In the genomic region with DNA sequence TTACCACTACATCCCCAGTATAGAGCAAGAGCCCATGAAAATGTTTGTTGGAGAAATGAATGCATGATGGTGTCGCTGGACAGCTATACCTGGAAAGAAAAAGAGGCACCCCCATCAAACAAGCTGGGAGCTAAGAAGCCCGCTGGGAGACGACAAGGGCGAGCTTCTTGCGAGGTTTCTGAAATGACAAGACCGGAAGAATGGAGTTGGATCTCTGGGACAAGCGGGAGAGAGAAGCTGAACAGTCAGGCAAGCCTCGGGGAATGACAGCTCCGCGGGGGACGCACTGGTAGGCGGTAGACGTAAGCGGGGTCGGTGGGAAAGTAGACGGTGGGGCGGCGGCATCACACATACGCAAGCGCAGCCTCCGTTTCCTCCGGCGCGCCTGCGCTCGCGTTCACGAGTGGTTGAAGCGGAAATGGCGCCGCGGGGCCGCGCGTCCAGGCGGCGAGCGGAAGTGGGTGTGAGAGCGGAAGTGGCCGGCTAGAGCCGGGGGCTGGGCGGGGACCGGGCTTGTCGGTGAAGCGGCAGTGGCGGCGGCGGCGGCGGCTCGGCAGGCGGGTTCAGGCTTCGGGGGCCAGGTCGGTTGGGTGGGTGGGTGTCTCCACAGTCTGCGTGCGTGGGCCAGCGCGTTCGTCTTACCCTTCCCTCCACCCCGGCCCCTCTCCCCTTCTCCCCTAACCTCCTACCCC, we compare ENCODE assay signal across 8 cellular contexts. TPM values are rescaled to one million over a fixed set of nuclear protein-coding genes. Genes with fewer than 3 reads are reported as not detected.
A peak's percentile ranks its signal among the peaks of the same experiment; 100 is the strongest.
DNase-seq lines count a peak whose midpoint lies in the region; ATAC-seq, FAIRE-seq and TF ChIP-seq lines count a peak whose summit lies in the region.

A gene (plus strand): TSS at position 516 of the 692 bp plus-strand sequence. CDS start 282 bp downstream, outside the sequence.

- H3K9me3 Mint-ChIP-seq in mesothelial cell of epicardium: no peaks in the 10 kb centered on the region

- H2AFZ ChIP-seq in OCI-LY7 (ENCODE audit: low read length) (peak within 1 kb of the TSS; percentile 90), endothelial cell of umbilical vein (ENCODE audit: low read depth, low read length) (peak within 1 kb of the TSS; percentile 86)

- FAIRE-seq in endothelial cell of umbilical vein (lab: Jason Lieb, UNC): peak; percentile 78

- H4K20me1 ChIP-seq in OCI-LY7 (ENCODE audit: insufficient read depth, low read length) (peaks cover 20% of the 10 kb centered on the region; the same call in 1 of the 2 replicates), endothelial cell of umbilical vein (replicated peaks; ENCODE audit: control insufficient read depth, extremely low read depth, insufficient read depth, low read length) (peaks cover 6% of the 10 kb centered on the region)

- peaks cover 0 to under 1% of the 10 kb centered on the region in 2 experiments for H3K27me3 ChIP-seq in endothelial cell of umbilical vein (ENCODE audit: control insufficient read depth in 2 of 2, insufficient read depth in 2 of 2, low read length in 2 of 2)

- intact Hi-C loops in OCI-LY7 (cut with micrococcal nuclease; ENCODE audit: unreplicated experiment): loop anchor here (5.0 kb wide), 1 partner anchor 350 kb away; a partner anchor contains a TSS
- intact Hi-C loops in endothelial cell of umbilical vein (cut with micrococcal nuclease): loop anchor here (1.0 kb wide), 2 partner anchors 31 to 53 kb away; a partner anchor contains a TSS

- H3K4me2 ChIP-seq in OCI-LY7 (ENCODE audit: low read length) (peak within 1 kb of the TSS; percentile 91), endothelial cell of umbilical vein (ENCODE audit: insufficient read depth, low read length) (peak within 1 kb of the TSS; percentile 95)

- no peaks in the 10 kb centered on the region for H3K9me3 ChIP-seq in OCI-LY7 (ENCODE audit: low read length)
- H3K9me3 ChIP-seq in endothelial cell of umbilical vein (replicated peaks; ENCODE audit: control insufficient read depth, insufficient read depth, low read length): no peaks in the 10 kb centered on the region

- H3K36me3 ChIP-seq in OCI-LY7 (ENCODE audit: insufficient read depth, low read length) (peaks cover 32% of the 10 kb centered on the region), endothelial cell of umbilical vein (ENCODE audit: control insufficient read depth in 2 of 2, extremely low read depth in 1 of 2, insufficient read depth in 2 of 2, low read length in 2 of 2) (peaks cover 0 to 8% of the 10 kb centered on the region in 2 experiments)

- peaks cover 41% of the 10 kb centered on the region for H3K4me1 Mint-ChIP-seq in mesothelial cell of epicardium

- CTCF ChIA-PET in OCI-LY7 (lab: Charles Lee; ENCODE audit: unreplicated experiment) (interaction anchor here (1.4 kb wide), 1 partner anchor 40 kb away, joined by 5 read pairs; no protein-coding TSS in a partner anchor), endothelial cell of umbilical vein (lab: Charles Lee) (interaction anchor here (0.7 to 1.1 kb wide), 4 partner anchors 12 to 179 kb away, joined by 3 to 4 read pairs (median 3); no protein-coding TSS in a partner anchor)

- H3K9me1 ChIP-seq in endothelial cell of umbilical vein (replicated peaks; ENCODE audit: control insufficient read depth, extremely low read depth, insufficient read depth, low read length): no peaks in the 10 kb centered on the region

- peak within 1 kb of the TSS; percentile 90 for H3K4me3 ChIP-seq in OCI-LY7 (ENCODE audit: low read depth, low read length, poor library complexity, severe bottlenecking)
- peak within 1 kb of the TSS; percentile 81 to 96 (median 88) for H3K4me3 ChIP-seq in endothelial cell of umbilical vein (replicated peaks in 1 of 3; ENCODE audit: insufficient read depth in 1 of 3, low read depth in 1 of 3, low read length in 3 of 3)

- no peak for TF ChIP-seq CTCF in OCI-LY7 (conservative IDR thresholded peaks at IDR 0.05; ENCODE audit: low read length)
- no peak for TF ChIP-seq CTCF in endothelial cell of umbilical vein (IDR thresholded peaks at IDR 0.05; ENCODE audit: extremely low read depth in 1 of 2, insufficient read depth in 1 of 2, low read depth in 1 of 2, low read length in 2 of 2)
- TF ChIP-seq CTCF in mesothelial cell of epicardium (IDR thresholded peaks at IDR 0.05; ENCODE audit: unreplicated experiment): no peak

- H3K27ac ChIP-seq in OCI-LY7 (ENCODE audit: low read depth, low read length, poor library complexity, severe bottlenecking) (peak within 1 kb of the TSS; percentile 92), endothelial cell of umbilical vein (ENCODE audit: insufficient read depth, low read depth, low read length) (peak within 1 kb of the TSS; percentile 70)

- no TSS peak for BruUV-seq in OCI-LY7 (replicated peaks; lab: Mats Ljungman, UMichigan)
- BruUV-seq in endothelial cell of umbilical vein (replicated peaks; lab: Mats Ljungman, UMichigan): TSS peak; percentile 88

- POLR2A ChIA-PET in OCI-LY7 (lab: Charles Lee): interaction anchor here (0.8 to 8.8 kb wide), 4 partner anchors 11 to 314 kb away, joined by 3 to 143 read pairs (median 5); a partner anchor contains a TSS
- POLR2A ChIA-PET in endothelial cell of umbilical vein (lab: Charles Lee): interaction anchor here (0.5 to 1.6 kb wide), 3 partner anchors 9 to 53 kb away, joined by 3 read pairs; a partner anchor contains a TSS

- H3K27ac Mint-ChIP-seq in mesothelial cell of epicardium: peak within 1 kb of the TSS; percentile 94

- peak; percentile 89 for TF ChIP-seq POLR2A in endothelial cell of umbilical vein (IDR thresholded peaks at IDR 0.05; ENCODE audit: low read depth, low read length)

- peaks cover 5% of the 10 kb centered on the region for H3K27me3 Mint-ChIP-seq in mesothelial cell of epicardium (ENCODE audit: low read depth)

- dilution Hi-C loops in endothelial cell of umbilical vein (cut with MboI; ENCODE audit: extremely low pct_ligation_motif_present, low sequenced_read_pairs): no loop called here

- ATAC-seq in GM21515 (IDR thresholded peaks at IDR 0.05; ENCODE audit: unreplicated experiment): peak; percentile 69

- peak within 1 kb of the TSS; percentile 78 for H3K9ac ChIP-seq in endothelial cell of umbilical vein (replicated peaks; ENCODE audit: extremely low read depth, insufficient read depth, low read length)

- DNase-seq in D341Med (ENCODE audit: low spot score): peak; percentile 96
- DNase-seq in HuH-7 (ENCODE audit: low spot score): peak; percentile 89
- DNase-seq in OCI-LY7 (ENCODE audit: low spot score): peak; percentile 97
- DNase-seq in activated T-cell treated with anti-CD3 and anti-CD28 coated beads for 1 hour (ENCODE audit: low read depth): peak; percentile 93
- peak; percentile 97 for DNase-seq in endothelial cell of umbilical vein (ENCODE audit: low read depth, low spot score)
- peak; percentile 87 to 93 for DNase-seq in mesothelial cell of epicardium (ENCODE audit: low spot score in 2 of 2, unreplicated experiment in 2 of 2)
- peak; percentile 86 to 94 for DNase-seq in stimulated activated CD8-positive, alpha-beta memory T cell treated with anti-CD3 and anti-CD28 coated beads, Interleukin-15, amount 100 ng/mL, for 4 hours (ENCODE audit: low read depth in 2 of 2)

- H3K4me3 Mint-ChIP-seq in mesothelial cell of epicardium: peak within 1 kb of the TSS; percentile 86

- H3K79me2 ChIP-seq in OCI-LY7 (ENCODE audit: insufficient read depth, low read depth, low read length) (peaks cover 51% of the 10 kb centered on the region), endothelial cell of umbilical vein (ENCODE audit: control insufficient read depth, insufficient read depth, low read length) (peaks cover 47% of the 10 kb centered on the region)

- H3K4me1 ChIP-seq in OCI-LY7 (ENCODE audit: insufficient read depth, low read length, poor library complexity, severe bottlenecking) (peaks cover 32% of the 10 kb centered on the region), endothelial cell of umbilical vein (ENCODE audit: control insufficient read depth, extremely low read depth, insufficient read depth, low read length) (peaks cover 32% of the 10 kb centered on the region)

- no peaks in the 10 kb centered on the region for H3K36me3 Mint-ChIP-seq in mesothelial cell of epicardium

- H3K9me2 ChIP-seq in OCI-LY7 (ENCODE audit: insufficient read depth, low read length): no peaks in the 10 kb centered on the region

TF ChIP-seq in endothelial cell of umbilical vein, 7 proteins besides CTCF, POLR2A, EP300 and RAD21:
- TF ChIP-seq EZH2 (IDR thresholded peaks at IDR 0.05; ENCODE audit: borderline replicate concordance, low read depth, low read length, severe bottlenecking): no peak
- no peak for TF ChIP-seq FOS (IDR thresholded peaks at IDR 0.05; ENCODE audit: borderline replicate concordance, insufficient read depth, low read length)
- TF ChIP-seq, protein P1, sequence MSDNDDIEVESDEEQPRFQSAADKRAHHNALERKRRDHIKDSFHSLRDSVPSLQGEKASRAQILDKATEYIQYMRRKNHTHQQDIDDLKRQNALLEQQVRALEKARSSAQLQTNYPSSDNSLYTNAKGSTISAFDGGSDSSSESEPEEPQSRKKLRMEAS (IDR thresholded peaks at IDR 0.05; ENCODE audit: insufficient read depth, insufficient read length): peak; percentile 25
- no peak for TF ChIP-seq JUN (IDR thresholded peaks at IDR 0.05; ENCODE audit: borderline replicate concordance, insufficient read depth, insufficient read length, low read depth)
- TF ChIP-seq MYC (IDR thresholded peaks at IDR 0.05; ENCODE audit: low read depth, low read length): no peak
- TF ChIP-seq POLR2AphosphoS5 (IDR thresholded peaks at IDR 0.05; ENCODE audit: insufficient read depth, low read depth, low read length): peak; percentile 98
- TF ChIP-seq GATA2 (IDR thresholded peaks at IDR 0.05; ENCODE audit: insufficient read depth, insufficient read length, low read depth, low read length): no peak

RNA-seq across cellular contexts. Expression of the gene that starts here (rescaled TPM):
- 257 and 264 TPM in 2 replicates for total RNA-seq in OCI-LY7 (2014; rRNA removed; shearing (Covaris generic))
- total RNA-seq in OCI-LY7 (2022) (512 and 545 TPM in 2 replicates), endothelial cell of umbilical vein (455 and 483 TPM in 2 replicates), mesothelial cell of epicardium (274 to 279 TPM (median 276 TPM) in 3 replicates)
- 417 and 433 TPM in 2 replicates for polyA plus RNA-seq in endothelial cell of umbilical vein
- 499 and 555 TPM in 2 replicates for polyA plus RNA-seq in endothelial cell of umbilical vein (2011; cell fraction: cytosol; rRNA removed)
- 278 and 328 TPM in 2 replicates for polyA plus RNA-seq in endothelial cell of umbilical vein (2011; cell fraction: nucleus; rRNA removed)
- polyA plus RNA-seq in endothelial cell of umbilical vein (2012): 474 and 501 TPM in 2 replicates
- 393 and 414 TPM in 2 replicates for polyA minus RNA-seq in endothelial cell of umbilical vein
- 95.7 TPM for polyA minus RNA-seq in endothelial cell of umbilical vein (2011; cell fraction: cytosol; rRNA and poly(A)+ RNA removed)
- 178 and 226 TPM in 2 replicates for polyA minus RNA-seq in endothelial cell of umbilical vein (2011; cell fraction: nucleus; rRNA and poly(A)+ RNA removed)

Comparison
In these comparisons a context has a peak if more than half of its experiments do, and no peak if none do; other contexts are left out.
1. Peak in every context shown above with its lines: DNase-seq, ATAC-seq, H3K4me3 ChIP-seq and H3K27ac ChIP-seq.